In genomic region chr17:65001409-65002045, GRCh38 we compare ENCODE assay signal across 30 cellular contexts.
"Had no signal": no experiment of that assay in that cellular context is flagged by ENCODE, and none has a peak within 500 bp of the region (broad histone marks: within the 10 kb centered on the region; RNA-seq: fewer than 3 reads in every experiment).

No MANE protein-coding gene starts in this region.

- H3K27ac Mint-ChIP-seq: activated B cell treated with CpG ODN at 0.5 μM for 24 hours; activated CD4-positive, alpha-beta memory T cell treated with anti-CD3 and anti-CD28 coated beads, Interleukin-2, amount 10 ng/mL, durations not matched to agents 7 days and 5 days; activated naive CD4-positive, alpha-beta T cell treated with anti-CD3 and anti-CD28 coated beads for 36 hours; activated naive CD8-positive, alpha-beta T cell treated with anti-CD3 and anti-CD28 coated beads, Interleukin-2, amount 10 ng/mL, durations not matched to agents 7 days and 5 days; T-helper 1 cell treated with Interleukin-12 subunit alpha and Interleukin-12 subunit beta and Interleukin-4 antibody, amounts not matched to agents 30 μg/mL and 1 μg/mL, for 36 hours had no signal

- H3K9me3 ChIP-seq: adrenal gland, breast epithelium, Peyer's patch, SJCRH30, SK-N-SH had no signal

- H3K4me3 Mint-ChIP-seq: activated B cell treated with CpG ODN at 0.5 μM for 24 hours; activated CD4-positive, alpha-beta memory T cell treated with anti-CD3 and anti-CD28 coated beads, Interleukin-2, amount 10 ng/mL, durations not matched to agents 7 days and 5 days; activated naive CD4-positive, alpha-beta T cell treated with anti-CD3 and anti-CD28 coated beads for 36 hours; activated naive CD8-positive, alpha-beta T cell treated with anti-CD3 and anti-CD28 coated beads, Interleukin-2, amount 10 ng/mL, durations not matched to agents 7 days and 5 days; activated T-helper 17 cell treated with anti-CD3 and anti-CD28 coated beads, Interleukin-2, amount 50 U/mL, for 72 hours; T-helper 1 cell treated with Interleukin-12 subunit alpha and Interleukin-12 subunit beta and Interleukin-4 antibody, amounts not matched to agents 30 μg/mL and 1 μg/mL, for 36 hours had no signal

- H3K9me2 ChIP-seq: SK-N-SH had no signal

- H3K27me3 ChIP-seq: adrenal gland, breast epithelium, Peyer's patch, SJCRH30 had no signal

- H3K27ac ChIP-seq: adrenal gland, breast epithelium, Peyer's patch, RWPE1, SJCRH30 had no signal

- H3K36me3 ChIP-seq: adrenal gland, breast epithelium, Peyer's patch, SJCRH30 had no signal

- H3K9ac ChIP-seq: SK-N-SH had no signal

- ATAC-seq: activated T-helper 17 cell treated with anti-CD3 and anti-CD28 coated beads, Interleukin-2, amount 50 U/mL, for 72 hours; K562 had no signal

- H3K4me3 ChIP-seq: adrenal gland, breast epithelium, K562, Peyer's patch, SJCRH30 had no signal

- H3K9me3 Mint-ChIP-seq: activated B cell treated with CpG ODN at 0.5 μM for 24 hours; activated CD4-positive, alpha-beta memory T cell treated with anti-CD3 and anti-CD28 coated beads, Interleukin-2, amount 10 ng/mL, durations not matched to agents 7 days and 5 days; activated naive CD4-positive, alpha-beta T cell treated with anti-CD3 and anti-CD28 coated beads for 36 hours; activated naive CD8-positive, alpha-beta T cell treated with anti-CD3 and anti-CD28 coated beads, Interleukin-2, amount 10 ng/mL, durations not matched to agents 7 days and 5 days; activated T-helper 17 cell treated with anti-CD3 and anti-CD28 coated beads, Interleukin-2, amount 50 U/mL, for 72 hours; T-helper 1 cell treated with Interleukin-12 subunit alpha and Interleukin-12 subunit beta and Interleukin-4 antibody, amounts not matched to agents 30 μg/mL and 1 μg/mL, for 36 hours had no signal

- H3K4me2 ChIP-seq: SK-N-SH had no signal

- H3K27me3 Mint-ChIP-seq: activated B cell treated with CpG ODN at 0.5 μM for 24 hours; activated CD4-positive, alpha-beta memory T cell treated with anti-CD3 and anti-CD28 coated beads, Interleukin-2, amount 10 ng/mL, durations not matched to agents 7 days and 5 days; activated T-helper 17 cell treated with anti-CD3 and anti-CD28 coated beads, Interleukin-2, amount 50 U/mL, for 72 hours had no signal

- H3K4me1 Mint-ChIP-seq: activated naive CD8-positive, alpha-beta T cell treated with anti-CD3 and anti-CD28 coated beads, Interleukin-2, amount 10 ng/mL, durations not matched to agents 7 days and 5 days had no signal

- H3K4me1 ChIP-seq: breast epithelium, Peyer's patch, SJCRH30 had no signal

- DNase-seq: activated B cell treated with CpG ODN at 0.5 μM for 24 hours; activated CD4-positive, alpha-beta memory T cell treated with anti-CD3 and anti-CD28 coated beads, Interleukin-2, amount 10 ng/mL, durations not matched to agents 7 days and 5 days; activated CD4-positive, alpha-beta T cell treated with anti-CD3 and anti-CD28 coated beads, Interleukin-2, amount 50 U/mL, for 1 hour; activated gamma-delta T cell; activated naive CD4-positive, alpha-beta T cell treated with anti-CD3 and anti-CD28 coated beads for 36 hours; activated naive CD8-positive, alpha-beta T cell treated with anti-CD3 and anti-CD28 coated beads, Interleukin-2, amount 10 ng/mL, durations not matched to agents 7 days and 5 days; activated T-cell treated with anti-CD3 and anti-CD28 coated beads for 4 hours; activated T-cell treated with anti-CD3 and anti-CD28 coated beads, Interleukin-2, amount 50 U/mL, for 48 hours; adrenal gland; anterior cingulate cortex; caudate nucleus; Kasumi-1; NCI-H1092; NCI-H1417 treated with DMSO at 0.1 percent for 48 hours; NCI-H1694; NCI-H2029; NCI-H345; NCI-H510A; NCI-H526 treated with DMSO at 0.1 percent for 48 hours; NK-92 treated with Interleukin-12 subunit alpha and Interleukin-12 subunit beta, amount 100 ng/mL, for 24 hours; Peyer's patch; Right ventricle myocardium superior; SJCRH30; SK-N-SH; T-helper 9 cell had no signal
